Comparison of ENCODE assay signal across 23 cellular contexts in genomic region chr10:131226831-131227740, GRCh38.
"Had no signal": no experiment of that assay in that cellular context is flagged by ENCODE, and none has a peak within 500 bp of the region (broad histone marks: within the 10 kb centered on the region; RNA-seq: fewer than 3 reads in every experiment).

No MANE protein-coding gene starts in this region.

- H3K27me3 ChIP-seq: right lobe of liver, testis, tibial nerve, upper lobe of right lung had no signal

- H3K4me1 Mint-ChIP-seq: memory B cell; stimulated activated memory B cell treated with anti-CD40 and anti-IgM and Interleukin-4, amounts not matched to agents 10 μg/mL and 1 μg/mL and 100 μg/mL, for 72 hours; stimulated activated naive CD8-positive, alpha-beta T cell treated with anti-CD3 and anti-CD28 coated beads, Interleukin-15, amount 100 ng/mL, for 72 hours had no signal

- H3K36me3 Mint-ChIP-seq: memory B cell; stimulated activated memory B cell treated with anti-CD40 and anti-IgM and Interleukin-4, amounts not matched to agents 10 μg/mL and 1 μg/mL and 100 μg/mL, for 72 hours had no signal

- H3K9me3 ChIP-seq: prostate gland, right lobe of liver, testis, upper lobe of right lung had no signal

- DNase-seq: effector memory CD4-positive, alpha-beta T cell; hippocampal formation; kidney glomerular epithelial cell; midbrain; occipital lobe; stimulated activated CD4-positive, alpha-beta T cell treated with anti-CD3 and anti-CD28 coated beads, Interleukin-15, amount 100 ng/mL, for 24 hours; stimulated activated CD4-positive, alpha-beta T cell treated with anti-CD3 and anti-CD28 coated beads, Interleukin-1b, Interleukin-23, amount 100 ng/mL, for 48 hours; stimulated activated CD4-positive, alpha-beta T cell treated with anti-CD3 and anti-CD28 coated beads, Interleukin-4, amount 100 ng/mL, for 24 hours; stimulated activated naive CD8-positive, alpha-beta T cell treated with anti-CD3 and anti-CD28 coated beads, Interleukin-15, amount 100 ng/mL, for 72 hours; testis; upper lobe of right lung had no signal

- H3K27ac Mint-ChIP-seq: memory B cell; nephron; stimulated activated memory B cell treated with anti-CD40 and anti-IgM and Interleukin-4, amounts not matched to agents 10 μg/mL and 1 μg/mL and 100 μg/mL, for 72 hours; stimulated activated naive CD8-positive, alpha-beta T cell treated with anti-CD3 and anti-CD28 coated beads, Interleukin-15, amount 100 ng/mL, for 72 hours had no signal

- H3K27me3 Mint-ChIP-seq: memory B cell; stimulated activated memory B cell treated with anti-CD40 and anti-IgM and Interleukin-4, amounts not matched to agents 10 μg/mL and 1 μg/mL and 100 μg/mL, for 72 hours; stimulated activated naive CD8-positive, alpha-beta T cell treated with anti-CD3 and anti-CD28 coated beads, Interleukin-15, amount 100 ng/mL, for 72 hours had no signal

- FAIRE-seq: endometrium, frontal cortex had no signal

- H3K4me3 ChIP-seq: heart left ventricle, prostate gland, right lobe of liver, testis, tibial nerve, upper lobe of right lung had no signal

- H3K27ac ChIP-seq: heart left ventricle, parathyroid adenoma, prostate gland, right lobe of liver, testis, tibial nerve, upper lobe of right lung had no signal

- H3K36me3 ChIP-seq: heart left ventricle, prostate gland, right lobe of liver, tibial nerve, upper lobe of right lung had no signal

- H3K4me3 Mint-ChIP-seq: memory B cell; nephron; stimulated activated memory B cell treated with anti-CD40 and anti-IgM and Interleukin-4, amounts not matched to agents 10 μg/mL and 1 μg/mL and 100 μg/mL, for 72 hours; stimulated activated naive CD8-positive, alpha-beta T cell treated with anti-CD3 and anti-CD28 coated beads, Interleukin-15, amount 100 ng/mL, for 72 hours had no signal

- ATAC-seq: esophagus mucosa; heart left ventricle; left lobe of liver; right lobe of liver; stimulated activated memory B cell treated with anti-CD40 and anti-IgM and Interleukin-4, amounts not matched to agents 10 μg/mL and 1 μg/mL and 100 μg/mL, for 72 hours; stimulated activated naive CD8-positive, alpha-beta T cell treated with anti-CD3 and anti-CD28 coated beads, Interleukin-15, amount 100 ng/mL, for 72 hours; upper lobe of right lung had no signal

- H3K4me1 ChIP-seq: heart left ventricle, parathyroid adenoma, prostate gland, right lobe of liver, testis, tibial nerve, upper lobe of right lung had no signal

- H3K9me3 Mint-ChIP-seq: memory B cell; nephron; stimulated activated memory B cell treated with anti-CD40 and anti-IgM and Interleukin-4, amounts not matched to agents 10 μg/mL and 1 μg/mL and 100 μg/mL, for 72 hours; stimulated activated naive CD8-positive, alpha-beta T cell treated with anti-CD3 and anti-CD28 coated beads, Interleukin-15, amount 100 ng/mL, for 72 hours had no signal
